Comparison of ENCODE assay signal across 9 cellular contexts in genomic region chr4:13541720-13542576, GRCh38. TPM values are rescaled to one million over a fixed set of nuclear protein-coding genes. Genes with fewer than 3 reads are reported as not detected.
A peak's percentile ranks its signal among the peaks of the same experiment; 100 is the strongest.
DNase-seq lines count a peak whose midpoint lies in the region; ATAC-seq, FAIRE-seq and TF ChIP-seq lines count a peak whose summit lies in the region.
"Had no signal": no experiment of that assay in that cellular context is flagged by ENCODE, and none has a peak within 500 bp of the region (broad histone marks: within the 10 kb centered on the region; RNA-seq: fewer than 3 reads in every experiment).

No MANE protein-coding gene starts in this region.

- intact Hi-C loops in Right ventricle myocardium inferior (cut with DNase I) = no loop called here

- H3K27ac ChIP-seq in cardiac muscle cell (no peak overlapping the region), RWPE2 (ENCODE audit: poor library complexity, severe bottlenecking) (no peak overlapping the region), small intestine (ENCODE audit: low read depth in 1 of 2, low read length in 1 of 2) (no peak overlapping the region)

- DNase-seq in cardiac muscle cell (ENCODE audit: low read depth in 1 of 2, low spot score in 1 of 2) (no peak), Right ventricle myocardium inferior (ENCODE audit: missing footprints) (no peak), RWPE2 (ENCODE audit: low spot score) (peak; percentile 69), fibroblast of villous mesenchyme (ENCODE audit: low read depth) (no peak), small intestine (peak; percentile 47), NCI-H774 (lab: John Stamatoyannopoulos, UW) (no peak), NCI-H2107 treated with DMSO at 0.1 percent for 48 hours (lab: John Stamatoyannopoulos, UW; ENCODE audit: unreplicated experiment) (no peak)

- H3K4me3 ChIP-seq in cardiac muscle cell (peak overlapping the region; percentile 16), RWPE2 (ENCODE audit: severe bottlenecking) (no peak overlapping the region), fibroblast of villous mesenchyme (ENCODE audit: low read depth, low read length) (no peak overlapping the region), small intestine (ENCODE audit: low read depth in 1 of 2, low read length in 2 of 2) (peak overlapping the region in 1 of 2 donors; percentile 31)

- ATAC-seq in Right ventricle myocardium inferior (no peak), RWPE2 (ENCODE audit: low read depth) (peak; percentile 19; the same call in 2 of the 3 replicates), GM21360 (IDR thresholded peaks at IDR 0.05; ENCODE audit: unreplicated experiment) (no peak)

- H3K9me3 ChIP-seq in cardiac muscle cell (ENCODE audit: low read depth) (no peaks in the 10 kb centered on the region), RWPE2 (ENCODE audit: severe bottlenecking) (no peaks in the 10 kb centered on the region), small intestine (ENCODE audit: control insufficient read depth, low read depth) (no peaks in the 10 kb centered on the region)

- H3K4me1 ChIP-seq in cardiac muscle cell (ENCODE audit: low read depth) (peaks cover 8% of the 10 kb centered on the region), RWPE2 (ENCODE audit: insufficient read depth, poor library complexity, severe bottlenecking) (no peaks in the 10 kb centered on the region), small intestine (ENCODE audit: control insufficient read depth in 2 of 2, insufficient read depth in 1 of 2, low read depth in 1 of 2, low read length in 1 of 2) (peaks cover 0 to 2% of the 10 kb centered on the region in 2 donors)

- no peaks in the 10 kb centered on the region for H3K36me3 ChIP-seq in cardiac muscle cell
- no peaks in the 10 kb centered on the region for H3K36me3 ChIP-seq in RWPE2 (ENCODE audit: low read depth)
- H3K36me3 ChIP-seq in small intestine (ENCODE audit: control insufficient read depth in 2 of 2, insufficient read depth in 2 of 2, low read length in 2 of 2) = no peaks in the 10 kb centered on the region

- 3 to 12% (median 4%) methylated on average over 60 to 79 of the region's 79 CpGs for WGBS in small intestine, 3 donors

- TF ChIP-seq CTCF in cardiac muscle cell (IDR thresholded peaks at IDR 0.05; ENCODE audit: low read depth, low read length) = peak; percentile 24
- TF ChIP-seq CTCF in RWPE2 (IDR thresholded peaks at IDR 0.05; ENCODE audit: poor library complexity, severe bottlenecking) = peak; percentile 67
- TF ChIP-seq CTCF in fibroblast of villous mesenchyme (IDR thresholded peaks at IDR 0.05; ENCODE audit: insufficient read depth, low read depth, low read length) = peak; percentile 4

- FAIRE-seq in small intestine (lab: Jason Lieb, UNC) = no peak

- peaks cover 96% of the 10 kb centered on the region for H3K27me3 ChIP-seq in cardiac muscle cell
- peaks cover 98% of the 10 kb centered on the region for H3K27me3 ChIP-seq in RWPE2 (ENCODE audit: insufficient read depth, poor library complexity, severe bottlenecking)
- H3K27me3 ChIP-seq in small intestine (ENCODE audit: control insufficient read depth in 2 of 2, insufficient read depth in 2 of 2, low read length in 2 of 2) = peaks cover 17 to 68% of the 10 kb centered on the region in 2 donors

RNA-seq across cellular contexts. Expression of gene NKX3-2, which starts 2.4 kb away (rescaled TPM):
- total RNA-seq in cardiac muscle cell (0.39 and 0.45 TPM in 2 replicates), Right ventricle myocardium inferior (not detected), fibroblast of villous mesenchyme (under 0.01 and 0.32 TPM in 2 replicates)
- polyA plus RNA-seq in cardiac muscle cell (not detected in 2 replicates), small intestine (under 1 TPM in 1 of 3 donors, not detected in 2; 0.24 TPM)
- total RNA-seq: pulmonary artery endothelial cell had no signal

RNA-seq across cellular contexts. Expression of gene RAB28, which starts 57.8 kb away (rescaled TPM):
- 20.3 and 25.2 TPM in 2 replicates for total RNA-seq in cardiac muscle cell
- polyA plus RNA-seq in cardiac muscle cell = 33.0 and 35.2 TPM in 2 replicates
- 20.2 TPM for total RNA-seq in Right ventricle myocardium inferior
- total RNA-seq in fibroblast of villous mesenchyme = 20.6 and 21.6 TPM in 2 replicates
- 10 to 100 TPM in 1 of 3 donors, 1 to 10 TPM in 2; 7.4 to 13.6 (median 8.4) TPM for polyA plus RNA-seq in small intestine

Comparison
In these comparisons a context has a peak if more than half of its experiments do, and no peak if none do; other contexts are left out.
1. DNase-seq: peak in RWPE2 (single experiment) and small intestine (single experiment); none in cardiac muscle cell (0 of 2), Right ventricle myocardium inferior (single experiment), fibroblast of villous mesenchyme (single experiment), NCI-H774 (single experiment) and NCI-H2107 treated with DMSO at 0.1 percent for 48 hours (single experiment).
2. CTCF ChIP-seq: peak in every context shown above with its lines; median percentile 67 in RWPE2; 24 in cardiac muscle cell; 4 in fibroblast of villous mesenchyme.